ENCODE assay signal across 8 cellular contexts in the genomic region with DNA sequence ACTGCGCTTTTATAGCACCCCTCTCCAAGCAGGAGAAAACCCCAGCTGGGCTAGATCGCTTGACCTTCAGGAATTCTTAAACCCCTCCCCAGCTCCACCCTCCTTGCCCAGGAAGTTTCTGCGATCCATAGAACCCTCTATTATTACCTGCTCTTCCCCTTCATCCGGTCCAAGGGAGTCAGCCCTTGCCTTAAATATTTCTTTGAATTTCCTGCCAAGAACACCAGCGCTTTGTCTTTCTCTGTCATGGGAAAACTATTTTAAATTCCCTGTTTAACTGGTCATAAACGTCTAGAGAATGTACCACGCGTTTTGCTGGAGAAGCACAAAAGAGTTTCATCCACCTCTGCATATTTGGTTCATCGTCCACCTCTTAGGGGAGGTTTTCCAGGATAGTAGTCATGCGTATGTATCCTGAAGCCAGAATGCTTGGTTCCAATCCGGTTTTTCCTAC. TPM values are rescaled to one million over a fixed set of nuclear protein-coding genes. Genes with fewer than 3 reads are reported as not detected.
A peak's percentile ranks its signal among the peaks of the same experiment; 100 is the strongest.
DNase-seq lines count a peak whose midpoint lies in the region; ATAC-seq and TF ChIP-seq lines count a peak whose summit lies in the region.

No MANE protein-coding gene starts in this region.

- intact Hi-C loops in ovary (cut with DNase I): no loop called here

- no peaks in the 10 kb centered on the region for H3K9me3 ChIP-seq in CD4-positive, CD25-positive, alpha-beta regulatory T cell (ENCODE audit: control insufficient read depth in 2 of 2, low read length in 2 of 2)
- 0 out of 2 replicates have a peak, but pooled peaks cover 3% of the 10 kb centered on the region for H3K9me3 ChIP-seq in SK-N-MC (ENCODE audit: low read depth, low read length)
- no peaks in the 10 kb centered on the region for H3K9me3 ChIP-seq in ovary

- WGBS in ovary, 3 donors: 4% methylated on average over 11 of the region's 11 CpGs

- no peak for TF ChIP-seq EP300 in ovary (IDR thresholded peaks at IDR 0.05)

- DNase-seq in CD4-positive, CD25-positive, alpha-beta regulatory T cell: no peak
- DNase-seq in SK-N-MC (ENCODE audit: low read depth, low spot score) (no peak), fibroblast of peridontal ligament (ENCODE audit: extremely low read depth) (peak; percentile 20), ovary (no peak), UCSD-AML1 (lab: John Stamatoyannopoulos, UW; ENCODE audit: unreplicated experiment) (no peak), GOT3 (lab: John Stamatoyannopoulos, UW) (no peak)
- no peak for DNase-seq in activated CD4-positive, alpha-beta T cell treated with anti-CD3 and anti-CD28 coated beads for 1 hour

- no peak overlapping the region for H3K27ac ChIP-seq in CD4-positive, CD25-positive, alpha-beta regulatory T cell (ENCODE audit: insufficient read depth, low read length, poor library complexity, severe bottlenecking)
- H3K27ac ChIP-seq in SK-N-MC (no peak overlapping the region), ovary (peak overlapping the region in 1 of 2 donors; percentile 46)

- TF ChIP-seq CTCF in ovary (IDR thresholded peaks at IDR 0.05): no peak

- no peak for TF ChIP-seq POLR2A in ovary (IDR thresholded peaks at IDR 0.05)

- no peaks in the 10 kb centered on the region for H3K36me3 Mint-ChIP-seq in CD4-positive, CD25-positive, alpha-beta regulatory T cell

- peaks cover 25% of the 10 kb centered on the region for H3K4me1 ChIP-seq in CD4-positive, CD25-positive, alpha-beta regulatory T cell (ENCODE audit: control insufficient read depth, insufficient read depth, low read length, poor library complexity, severe bottlenecking)
- H3K4me1 ChIP-seq in ovary (ENCODE audit: insufficient read depth): peaks cover 2% of the 10 kb centered on the region

- peaks cover 2% of the 10 kb centered on the region for H3K27me3 ChIP-seq in CD4-positive, CD25-positive, alpha-beta regulatory T cell (ENCODE audit: control insufficient read depth, insufficient read depth, low read length)
- H3K27me3 ChIP-seq in ovary: no peaks in the 10 kb centered on the region

- H3K9ac ChIP-seq in SK-N-MC (ENCODE audit: insufficient read length): peak overlapping the region; percentile 87

- H3K9me3 Mint-ChIP-seq in CD4-positive, CD25-positive, alpha-beta regulatory T cell: peaks cover 0 to 6% (median 0%) of the 10 kb centered on the region in 7 donors

- peak overlapping the region; percentile 89 for H3K4me3 ChIP-seq in CD4-positive, CD25-positive, alpha-beta regulatory T cell (ENCODE audit: low read depth, low read length)
- H3K4me3 ChIP-seq in SK-N-MC (peak overlapping the region; percentile 96), ovary (peak overlapping the region; percentile 99)

- peaks cover 21 to 37% (median 26%) of the 10 kb centered on the region in 4 donors for H3K4me1 Mint-ChIP-seq in CD4-positive, CD25-positive, alpha-beta regulatory T cell

- H3K4me3 Mint-ChIP-seq in CD4-positive, CD25-positive, alpha-beta regulatory T cell: peak overlapping the region; percentile 91 to 99 (median 97)

- H3K27me3 Mint-ChIP-seq in CD4-positive, CD25-positive, alpha-beta regulatory T cell: peaks cover 8% of the 10 kb centered on the region

- no peaks in the 10 kb centered on the region for H3K36me3 ChIP-seq in CD4-positive, CD25-positive, alpha-beta regulatory T cell (ENCODE audit: control insufficient read depth, insufficient read depth, low read length)
- H3K36me3 ChIP-seq in SK-N-MC (ENCODE audit: insufficient read depth, low read length) (no peaks in the 10 kb centered on the region; the same call in 1 of the 2 replicates), ovary (no peaks in the 10 kb centered on the region)

- ATAC-seq in CD4-positive, CD25-positive, alpha-beta regulatory T cell (ENCODE audit: low read depth in 2 of 2): no peak
- ATAC-seq in GM21390 (IDR thresholded peaks at IDR 0.05; ENCODE audit: unreplicated experiment): peak; percentile 15

- H3K27ac Mint-ChIP-seq in CD4-positive, CD25-positive, alpha-beta regulatory T cell: peak overlapping the region; percentile 60 to 89 (median 80)

RNA-seq across cellular contexts. Expression of gene TRAF6, which starts 0.5 kb away (rescaled TPM):
- 29.7 TPM for total RNA-seq in CD4-positive, CD25-positive, alpha-beta regulatory T cell
- polyA plus RNA-seq in CD4-positive, CD25-positive, alpha-beta regulatory T cell: 10 to 100 TPM in 2 of 4 donors, 1 to 10 TPM in 2; 6.3 to 11.3 (median 9.8) TPM
- 10 to 100 TPM in 6 of 7 donors, 1 to 10 TPM in 1; 8.7 to 16.4 (median 13.9) TPM for total RNA-seq in ovary
- 10 to 100 TPM in 1 of 2 donors, 1 to 10 TPM in 1; 4.9 to 18.2 TPM for polyA plus RNA-seq in ovary

RNA-seq across cellular contexts. Expression of gene RAG1, which starts 57.2 kb away (rescaled TPM):
- 0.05 TPM for total RNA-seq in CD4-positive, CD25-positive, alpha-beta regulatory T cell
- 1 to 10 TPM in 1 of 4 donors, under 1 TPM in 1, not detected in 2; 0.16 to 2.3 TPM for polyA plus RNA-seq in CD4-positive, CD25-positive, alpha-beta regulatory T cell
- under 1 TPM; 0.25 to 0.82 (median 0.40) TPM for total RNA-seq in ovary
- 1 to 10 TPM in 1 of 2 donors, under 1 TPM in 1; 0.18 to 1.3 TPM for polyA plus RNA-seq in ovary
